9 cellular contexts compared by ENCODE assay signal in the genomic region with DNA sequence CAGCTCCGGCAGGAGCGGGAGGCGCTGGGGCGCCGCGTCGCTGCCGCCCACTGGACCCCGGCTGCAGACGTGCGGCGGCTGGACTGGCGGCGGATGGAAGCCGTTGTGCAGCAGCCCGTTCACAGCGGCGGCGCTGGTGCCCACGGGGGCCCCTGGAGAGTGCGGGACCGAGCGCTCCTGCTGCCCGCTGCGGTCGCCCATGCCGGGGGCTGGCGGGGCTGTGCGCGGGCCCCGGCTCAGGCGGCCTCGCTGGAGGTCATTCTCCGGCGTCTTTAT. TPM values are rescaled to one million over a fixed set of nuclear protein-coding genes. Genes with fewer than 3 reads are reported as not detected.
DNase-seq lines count a peak whose midpoint lies in the region; ATAC-seq, FAIRE-seq and TF ChIP-seq lines count a peak whose summit lies in the region.
"Had no signal": no experiment of that assay in that cellular context is flagged by ENCODE, and none has a peak within 500 bp of the region (broad histone marks: within the 10 kb centered on the region; RNA-seq: fewer than 3 reads in every experiment).

No MANE protein-coding gene starts in this region.

- no peak for TF ChIP-seq CTCF in A549 (IDR thresholded peaks at IDR 0.05)

- ATAC-seq in A549, result peak; percentile 72 to 75
- ATAC-seq in GM18870 (IDR thresholded peaks at IDR 0.05; ENCODE audit: unreplicated experiment), result peak; percentile 18
- ATAC-seq in HG03097 (IDR thresholded peaks at IDR 0.05; ENCODE audit: low FRiP score, unreplicated experiment), result peak; percentile 25

- no peak for FAIRE-seq in A549 (lab: Jason Lieb, UNC)
- FAIRE-seq: islet of Langerhans had no signal

- peak overlapping the region; percentile 90 for H3K4me2 ChIP-seq in A549

- H3K4me1 ChIP-seq in A549, result peaks cover 16% of the 10 kb centered on the region

- peak overlapping the region; percentile 97 for H3K27ac ChIP-seq in A549

- H3K4me3 ChIP-seq in A549, result peak overlapping the region; percentile 77
- H3K4me3 ChIP-seq in iPS-18c (ENCODE audit: insufficient read depth, low read depth, low read length), result peak overlapping the region; percentile 91

- CTCF ChIA-PET in A549 (lab: Yijun Ruan, JAX), result interaction anchor here (1.5 kb wide), 1 partner anchor 19 kb away, joined by 5 read pairs; no protein-coding TSS in a partner anchor

- 0% methylated on average over 17 of the region's 35 CpGs for WGBS in A549 (ENCODE audit: missing lambda C conversion rate)

- DNase-seq in A549 (ENCODE audit: low read depth in 1 of 2, low spot score in 1 of 2) (peak in 1 of 2 experiments; percentile 27), NCI-H1092 (lab: John Stamatoyannopoulos, UW) (no peak), mesenteric fat pad (ENCODE audit: low spot score) (no peak)
- DNase-seq in activated CD4-positive, CD25-positive, alpha-beta regulatory T cell treated with anti-CD3 and anti-CD28 coated beads, Interleukin-2, amount 50 U/mL, for 72 hours, result peak; percentile 52
- DNase-seq in stimulated activated naive CD4-positive, alpha-beta T cell treated with Interleukin-2 at 50 U/mL for 16 hours (lab: John Stamatoyannopoulos, UW), result peak; percentile 43

- no peak; the same call in 1 of the 2 replicates for TF ChIP-seq POLR2A in A549 (IDR thresholded peaks at IDR 0.05; ENCODE audit: low read length)

- no peak for TF ChIP-seq RAD21 in A549 (conservative IDR thresholded peaks at IDR 0.05 in 1 of 2, IDR thresholded peaks at IDR 0.05 in 1 of 2)

- no peak for TF ChIP-seq EP300 in A549 (IDR thresholded peaks at IDR 0.05)

- no peaks in the 10 kb centered on the region; the same call in 2 of the 3 replicates for H3K9me3 ChIP-seq in A549
- H3K9me3 ChIP-seq in iPS-18c (ENCODE audit: control insufficient read depth, insufficient read depth, low read length), result no peaks in the 10 kb centered on the region

- POLR2A ChIA-PET in A549 (lab: Yijun Ruan, JAX), result no interaction called here

TF ChIP-seq in A549, 52 proteins besides CTCF, POLR2A, EP300 and RAD21:
- TF ChIP-seq ZFP36 (IDR thresholded peaks at IDR 0.05; ENCODE audit: borderline replicate concordance, partially characterized antibody), result no peak
- no peak for TF ChIP-seq HOXB13 (CRISPR knock-in tag; IDR thresholded peaks at IDR 0.05; ENCODE audit: low read depth)
- no peak for TF ChIP-seq TP53 (CRISPR knock-in tag; IDR thresholded peaks at IDR 0.05)
- TF ChIP-seq MAX (IDR thresholded peaks at IDR 0.05), result no peak; the same call in 1 of the 2 replicates
- no peak for TF ChIP-seq CHD2 (IDR thresholded peaks at IDR 0.05; ENCODE audit: low read length, partially characterized antibody)
- TF ChIP-seq, protein P1, sequence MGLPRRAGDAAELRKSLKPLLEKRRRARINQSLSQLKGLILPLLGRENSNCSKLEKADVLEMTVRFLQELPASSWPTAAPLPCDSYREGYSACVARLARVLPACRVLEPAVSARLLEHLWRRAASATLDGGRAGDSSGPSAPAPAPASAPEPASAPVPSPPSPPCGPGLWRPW (IDR thresholded peaks at IDR 0.05), result no peak
- no peak for TF ChIP-seq ZNF302 (CRISPR knock-in tag; IDR thresholded peaks at IDR 0.05)
- no peak for TF ChIP-seq HOXB5 (CRISPR knock-in tag; IDR thresholded peaks at IDR 0.05)
- no peak for TF ChIP-seq BHLHE40 (IDR thresholded peaks at IDR 0.05; ENCODE audit: low read depth, low read length)
- TF ChIP-seq RNF2 (IDR thresholded peaks at IDR 0.05; ENCODE audit: borderline replicate concordance, low read depth), result no peak
- TF ChIP-seq ZSCAN20 (CRISPR knock-in tag; IDR thresholded peaks at IDR 0.05), result no peak

RNA-seq across cellular contexts. Expression of gene PANK1, which starts 0.4 kb away (rescaled TPM):
- polyA plus RNA-seq in A549 (2011; rRNA removed) (9.0 and 10.5 TPM in 2 replicates), A549 (2017; fragmentation: RNase III; extraction: RNeasy Plus Mini Kit Qiagen cat#74134 plus additional on column Dnase treatment) (5.5 to 6.7 TPM (median 5.6 TPM) in 3 replicates)
- 2.6 and 3.1 TPM in 2 replicates for polyA plus RNA-seq in A549 (2012; cell fraction: cytosol; rRNA removed)
- polyA plus RNA-seq in A549 (2012; cell fraction: nucleus; rRNA removed), result 0.95 and 1.1 TPM in 2 replicates
- 7.6 and 10.6 TPM in 2 replicates for polyA minus RNA-seq in A549 (2011; rRNA and poly(A)+ RNA removed)
- 2.6 TPM for total RNA-seq in mesenteric fat pad

RNA-seq across cellular contexts. Expression of gene KIF20B, which starts 56.8 kb away (rescaled TPM):
- polyA plus RNA-seq in A549 (2011; rRNA removed) (14.2 and 14.8 TPM in 2 replicates), A549 (2017; fragmentation: RNase III; extraction: RNeasy Plus Mini Kit Qiagen cat#74134 plus additional on column Dnase treatment) (12.3 to 14.4 TPM (median 12.6 TPM) in 3 replicates)
- polyA plus RNA-seq in A549 (2012; cell fraction: cytosol; rRNA removed), result 2.0 and 2.3 TPM in 2 replicates
- polyA plus RNA-seq in A549 (2012; cell fraction: nucleus; rRNA removed), result 1.9 and 2.6 TPM in 2 replicates
- polyA minus RNA-seq in A549 (2011; rRNA and poly(A)+ RNA removed), result 4.1 and 4.8 TPM in 2 replicates
- 2.5 TPM for total RNA-seq in mesenteric fat pad

Comparison
In these comparisons a context has a peak if more than half of its experiments do, and no peak if none do; other contexts are left out.
1. ATAC-seq: peak in every context shown above with its lines; median percentile 74 in A549; 25 in HG03097; 18 in GM18870.
2. DNase-seq: peak in activated CD4-positive, CD25-positive, alpha-beta regulatory T cell treated with anti-CD3 and anti-CD28 coated beads, Interleukin-2, amount 50 U/mL, for 72 hours (single experiment) and stimulated activated naive CD4-positive, alpha-beta T cell treated with Interleukin-2 at 50 U/mL for 16 hours (single experiment); none in NCI-H1092 (single experiment) and mesenteric fat pad (single experiment).